In genomic region chr5:10724799-10725507, GRCh38 we compare ENCODE assay signal across 8 cellular contexts.
DNase-seq lines count a peak whose midpoint lies in the region; ATAC-seq and TF ChIP-seq lines count a peak whose summit lies in the region.

No MANE protein-coding gene starts in this region.

- POLR2A ChIA-PET in RWPE1 (lab: Yijun Ruan, JAX; ENCODE audit: low non-redundant PET), result no interaction called here

- no peak for ATAC-seq in GM21423 (IDR thresholded peaks at IDR 0.05; ENCODE audit: unreplicated experiment)
- ATAC-seq in GM19455 (IDR thresholded peaks at IDR 0.05; ENCODE audit: unreplicated experiment), result no peak

- H3K27ac ChIP-seq in RWPE1, result peak overlapping the region; percentile 87
- H3K27ac ChIP-seq in rectal smooth muscle tissue (ENCODE audit: low read depth, low read length), result peak overlapping the region; percentile 49

- H3K9ac ChIP-seq in rectal smooth muscle tissue (ENCODE audit: low read length), result no peak overlapping the region

- peak; percentile 30 for TF ChIP-seq CTCF in GM06990 (IDR thresholded peaks at IDR 0.05; ENCODE audit: insufficient read depth, low read length, poor library complexity, severe bottlenecking)
- TF ChIP-seq CTCF in RWPE1 (conservative IDR thresholded peaks at IDR 0.05; ENCODE audit: low read depth), result no peak; the same call in 1 of the 2 replicates

- H3K27me3 ChIP-seq in GM06990 (replicated peaks; ENCODE audit: control insufficient read depth, insufficient read depth, low read length), result no peaks in the 10 kb centered on the region
- H3K27me3 ChIP-seq in rectal smooth muscle tissue (ENCODE audit: control insufficient read depth, insufficient read depth, low read length), result no peaks in the 10 kb centered on the region

- DNase-seq in GM06990 (ENCODE audit: extremely low read depth, insufficient read length) (no peak), RWPE1 (ENCODE audit: low spot score) (peak; percentile 89), fibroblast of the conjunctiva (ENCODE audit: low read depth) (peak; percentile 61), NCI-H2107 treated with DMSO at 0.1 percent for 48 hours (lab: John Stamatoyannopoulos, UW; ENCODE audit: unreplicated experiment) (no peak)
- DNase-seq in stimulated activated CD4-positive, alpha-beta T cell treated with anti-CD3 and anti-CD28 coated beads, Interleukin-1b, Interleukin-23, amount 100 ng/mL, for 48 hours, result no peak

- H3K4me1 ChIP-seq in rectal smooth muscle tissue (ENCODE audit: control insufficient read depth, insufficient read depth, low read length), result no peaks in the 10 kb centered on the region

- CTCF ChIA-PET in RWPE1 (lab: Yijun Ruan, JAX), result no interaction called here

- H3K4me3 ChIP-seq in GM06990 (replicated peaks; ENCODE audit: low read depth, low read length), result no peak overlapping the region
- H3K4me3 ChIP-seq in rectal smooth muscle tissue (ENCODE audit: low read length), result no peak overlapping the region

- H3K36me3 ChIP-seq in GM06990 (ENCODE audit: control insufficient read depth, insufficient read depth, low read length), result peaks cover 11% of the 10 kb centered on the region
- H3K36me3 ChIP-seq in rectal smooth muscle tissue (ENCODE audit: control insufficient read depth, insufficient read depth, low read length), result no peaks in the 10 kb centered on the region

Comparison
In these comparisons a context has a peak if more than half of its experiments do, and no peak if none do; other contexts are left out.
1. DNase-seq: peak in RWPE1 (single experiment) and fibroblast of the conjunctiva (single experiment); none in GM06990 (single experiment), stimulated activated CD4-positive, alpha-beta T cell treated with anti-CD3 and anti-CD28 coated beads, Interleukin-1b, Interleukin-23, amount 100 ng/mL, for 48 hours (single experiment) and NCI-H2107 treated with DMSO at 0.1 percent for 48 hours (single experiment).